Comparison of ENCODE assay signal across 1 cellular context in the genomic region with DNA sequence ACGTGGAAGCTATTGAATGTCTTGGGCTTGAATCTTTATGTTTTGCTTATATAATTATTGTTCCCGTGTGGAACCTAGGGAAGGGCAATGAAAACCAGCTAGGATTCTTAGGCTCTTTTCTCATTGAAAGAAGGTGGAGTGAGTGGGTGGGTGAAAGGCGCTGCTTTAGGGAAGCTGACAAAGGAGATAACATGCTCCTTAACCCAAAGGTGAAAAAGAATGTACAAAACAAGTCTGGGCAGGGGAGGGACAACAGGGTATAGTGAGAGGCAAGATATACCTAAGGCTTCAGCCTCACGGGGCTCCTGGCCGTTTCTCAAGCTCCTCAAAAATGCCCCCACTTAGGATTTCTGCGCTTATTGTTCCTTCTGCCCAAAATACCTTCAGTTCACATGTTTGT.
TF ChIP-seq lines count a peak whose summit lies in the region.

No MANE protein-coding gene starts in this region.

TF ChIP-seq in HEK293T, 16 proteins besides CTCF, POLR2A, EP300 and RAD21 (continued from another document):
- TF ChIP-seq FOXM1 (IDR thresholded peaks at IDR 0.05; ENCODE audit: borderline replicate concordance) = no peak
- TF ChIP-seq HDGF (IDR thresholded peaks at IDR 0.05; ENCODE audit: borderline replicate concordance) = no peak
- TF ChIP-seq, protein P1, sequence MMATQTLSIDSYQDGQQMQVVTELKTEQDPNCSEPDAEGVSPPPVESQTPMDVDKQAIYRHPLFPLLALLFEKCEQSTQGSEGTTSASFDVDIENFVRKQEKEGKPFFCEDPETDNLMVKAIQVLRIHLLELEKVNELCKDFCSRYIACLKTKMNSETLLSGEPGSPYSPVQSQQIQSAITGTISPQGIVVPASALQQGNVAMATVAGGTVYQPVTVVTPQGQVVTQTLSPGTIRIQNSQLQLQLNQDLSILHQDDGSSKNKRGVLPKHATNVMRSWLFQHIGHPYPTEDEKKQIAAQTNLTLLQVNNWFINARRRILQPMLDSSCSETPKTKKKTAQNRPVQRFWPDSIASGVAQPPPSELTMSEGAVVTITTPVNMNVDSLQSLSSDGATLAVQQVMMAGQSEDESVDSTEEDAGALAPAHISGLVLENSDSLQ (IDR thresholded peaks at IDR 0.05) = no peak
